In the genomic region with DNA sequence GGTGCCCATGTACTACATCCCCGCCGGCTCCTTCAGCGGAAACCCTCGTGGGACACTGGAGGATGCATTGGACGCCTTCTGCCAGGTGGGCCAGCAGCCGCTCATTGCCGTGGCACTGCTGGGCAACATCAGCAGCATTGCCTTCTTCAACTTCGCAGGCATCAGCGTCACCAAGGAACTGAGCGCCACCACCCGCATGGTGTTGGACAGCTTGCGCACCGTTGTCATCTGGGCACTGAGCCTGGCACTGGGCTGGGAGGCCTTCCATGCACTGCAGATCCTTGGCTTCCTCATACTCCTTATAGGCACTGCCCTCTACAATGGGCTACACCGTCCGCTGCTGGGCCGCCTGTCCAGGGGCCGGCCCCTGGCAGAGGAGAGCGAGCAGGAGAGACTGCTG, we compare ENCODE assay signal across 22 cellular contexts. TPM values are rescaled to one million over a fixed set of nuclear protein-coding genes. Genes with fewer than 3 reads are reported as not detected.
"Had no signal": no experiment of that assay in that cellular context is flagged by ENCODE, and none has a peak within 500 bp of the region (broad histone marks: within the 10 kb centered on the region; RNA-seq: fewer than 3 reads in every experiment).

No MANE protein-coding gene starts in this region.

- H3K27ac ChIP-seq: ascending aorta, brain microvascular endothelial cell, esophagus squamous epithelium, gastrocnemius medialis, left lung, neutrophil, ovary, prostate gland, testis had no signal

- ATAC-seq: gastrocnemius medialis, left lung had no signal

- DNase-seq: activated B cell treated with CpG ODN at 0.5 μM for 24 hours; activated CD4-positive, alpha-beta memory T cell treated with anti-CD3 and anti-CD28 coated beads for 36 hours; activated CD4-positive, alpha-beta T cell treated with anti-CD3 and anti-CD28 coated beads for 4 hours; activated naive CD4-positive, alpha-beta T cell; brain microvascular endothelial cell; cerebellar nuclear complex; cortex of kidney; endodermal cell; esophagus squamous epithelium; gastrocnemius medialis; hippocampal formation; kidney glomerular epithelial cell; left lung; mammary epithelial cell; midbrain; ovary; stimulated activated CD4-positive, alpha-beta T cell treated with anti-CD3 and anti-CD28 coated beads, Interleukin-4, amount 100 ng/mL, for 24 hours; testis had no signal

- H3K27me3 ChIP-seq: adrenal gland, ascending aorta, brain microvascular endothelial cell, esophagus squamous epithelium, gastrocnemius medialis, left lung, neutrophil, ovary, testis had no signal

- H3K4me1 ChIP-seq: ascending aorta, prostate gland, testis had no signal

- H3K4me3 ChIP-seq: adrenal gland, ascending aorta, esophagus squamous epithelium, gastrocnemius medialis, left lung, ovary, prostate gland, testis had no signal

- H3K36me3 ChIP-seq: ovary had no signal

- H3K9me3 ChIP-seq: adrenal gland, ascending aorta, esophagus squamous epithelium, gastrocnemius medialis, left lung, neutrophil, ovary, prostate gland, testis had no signal

RNA-seq across cellular contexts. Expression of a gene that starts 7.8 kb away (rescaled TPM):
- total RNA-seq: ascending aorta had no signal
